Comparison of ENCODE assay signal across 7 cellular contexts in genomic region chr2:234495801-234496441, GRCh38. TPM values are rescaled to one million over a fixed set of nuclear protein-coding genes. Genes with fewer than 3 reads are reported as not detected.
DNase-seq lines count a peak whose midpoint lies in the region; ATAC-seq and TF ChIP-seq lines count a peak whose summit lies in the region.

No MANE protein-coding gene starts in this region.

- peaks cover 51% of the 10 kb centered on the region for H3K4me1 Mint-ChIP-seq in activated T-helper 2 cell treated with anti-CD3 and anti-CD28 coated beads, Interferon-gamma antibody, Interleukin-2, Interleukin-4, amounts not matched to agents 10 μg/mL and 5 μg/mL and 100 μg/mL, durations not matched to agents 14 hours and 24 hours and 36 hours (ENCODE audit: low read depth)

- peak overlapping the region; percentile 66 for H3K4me2 ChIP-seq in KMS-11

- peaks cover 45% of the 10 kb centered on the region for H3K36me3 Mint-ChIP-seq in activated T-helper 2 cell treated with anti-CD3 and anti-CD28 coated beads, Interferon-gamma antibody, Interleukin-2, Interleukin-4, amounts not matched to agents 10 μg/mL and 5 μg/mL and 100 μg/mL, durations not matched to agents 14 hours and 24 hours and 36 hours (ENCODE audit: low read depth)

- H3K36me3 ChIP-seq in KMS-11 (ENCODE audit: insufficient read depth) (no peaks in the 10 kb centered on the region), heart right ventricle (no peaks in the 10 kb centered on the region)

- H3K27me3 ChIP-seq in KMS-11 (ENCODE audit: insufficient read depth, low read depth) (no peaks in the 10 kb centered on the region), heart right ventricle (peaks cover 0 to 28% (median 15%) of the 10 kb centered on the region in 7 donors)

- intact Hi-C loops in activated T-helper 2 cell treated with anti-CD3 and anti-CD28 coated beads, Interferon-gamma antibody, Interleukin-2, Interleukin-4, amounts not matched to agents 10 μg/mL and 5 μg/mL and 100 μg/mL, durations not matched to agents 14 hours and 24 hours and 36 hours (cut with micrococcal nuclease): loop anchor here (5.0 kb wide), 1 partner anchor 629 kb away; the partner anchor contains the start of gene MSL3B
- intact Hi-C loops in heart right ventricle (cut with DNase I): loop anchor here in 3 of 10 donors (5.0 kb wide), 2 partner anchors 204 to 209 kb away; no protein-coding TSS in a partner anchor

- no peaks in the 10 kb centered on the region for H4K20me1 ChIP-seq in KMS-11 (ENCODE audit: insufficient read depth)

- peak overlapping the region; percentile 97 for H3K4me3 Mint-ChIP-seq in activated T-helper 2 cell treated with anti-CD3 and anti-CD28 coated beads, Interferon-gamma antibody, Interleukin-2, Interleukin-4, amounts not matched to agents 10 μg/mL and 5 μg/mL and 100 μg/mL, durations not matched to agents 14 hours and 24 hours and 36 hours (ENCODE audit: low read depth)

- H3K9me3 Mint-ChIP-seq in activated T-helper 2 cell treated with anti-CD3 and anti-CD28 coated beads, Interferon-gamma antibody, Interleukin-2, Interleukin-4, amounts not matched to agents 10 μg/mL and 5 μg/mL and 100 μg/mL, durations not matched to agents 14 hours and 24 hours and 36 hours: no peaks in the 10 kb centered on the region

- no peak overlapping the region; the same call in 1 of the 2 replicates for H3K9ac ChIP-seq in KMS-11

- DNase-seq in GM13976 (ENCODE audit: low spot score) (peak; percentile 32), heart right ventricle (peak in 1 of 2 donors; percentile 23), retina (peak; percentile 87), DMS153 (lab: John Stamatoyannopoulos, UW) (no peak)
- DNase-seq in activated T-helper 2 cell treated with anti-CD3 and anti-CD28 coated beads, Interferon-gamma antibody, Interleukin-2, Interleukin-4, amounts not matched to agents 10 μg/mL and 5 μg/mL and 100 μg/mL, durations not matched to agents 14 hours and 24 hours and 36 hours (ENCODE audit: low spot score): peak; percentile 42

- H3K27me3 Mint-ChIP-seq in activated T-helper 2 cell treated with anti-CD3 and anti-CD28 coated beads, Interferon-gamma antibody, Interleukin-2, Interleukin-4, amounts not matched to agents 10 μg/mL and 5 μg/mL and 100 μg/mL, durations not matched to agents 14 hours and 24 hours and 36 hours (ENCODE audit: low read depth): peaks cover 4% of the 10 kb centered on the region

- H3K27ac Mint-ChIP-seq in activated T-helper 2 cell treated with anti-CD3 and anti-CD28 coated beads, Interferon-gamma antibody, Interleukin-2, Interleukin-4, amounts not matched to agents 10 μg/mL and 5 μg/mL and 100 μg/mL, durations not matched to agents 14 hours and 24 hours and 36 hours: peak overlapping the region; percentile 96

- H3K79me2 ChIP-seq in KMS-11 (ENCODE audit: insufficient read depth, low read depth): no peaks in the 10 kb centered on the region

- peak in 2 of 8 donors; percentile 3 for ATAC-seq in heart right ventricle
- ATAC-seq in HG03457 (IDR thresholded peaks at IDR 0.05; ENCODE audit: unreplicated experiment): no peak

- H3K4me3 ChIP-seq in KMS-11 (IDR thresholded peaks at IDR 0.05; ENCODE audit: insufficient read depth, low read depth, low read length) (no peak overlapping the region), heart right ventricle (peak overlapping the region; percentile 33 to 80 (median 64))

- H3K27ac ChIP-seq in KMS-11 (no peak overlapping the region), heart right ventricle (peak overlapping the region in 6 of 10 donors; percentile 28 to 93 (median 38))

- TF ChIP-seq CTCF in GM13976 (IDR thresholded peaks at IDR 0.05; ENCODE audit: borderline replicate concordance, control extremely low read depth, extremely low read depth, insufficient read depth, missing control alignments) (no peak), KMS-11 (conservative IDR thresholded peaks at IDR 0.05; ENCODE audit: low read depth, low read length) (no peak), heart right ventricle (IDR thresholded peaks at IDR 0.05) (no peak)

- peaks cover 20% of the 10 kb centered on the region for H3K4me1 ChIP-seq in KMS-11 (ENCODE audit: low read depth, poor library complexity, severe bottlenecking)
- peaks cover 7 to 46% (median 27%) of the 10 kb centered on the region in 9 donors for H3K4me1 ChIP-seq in heart right ventricle

- H2AFZ ChIP-seq in KMS-11 (ENCODE audit: low read depth): peak overlapping the region; percentile 54

- in situ Hi-C loops in GM13976 (cut with MboI; ENCODE audit: low sequenced_read_pairs, unreplicated experiment): no loop called here

- WGBS in heart right ventricle, 2 donors: 1 to 2% methylated on average over 51 of the region's 51 CpGs

- no peaks in the 10 kb centered on the region for H3K9me3 ChIP-seq in heart right ventricle

RNA-seq across cellular contexts. Expression of gene ARL4C, which starts 1.0 kb away (rescaled TPM):
- 44.6 and 45.7 TPM in 2 replicates for total RNA-seq in activated T-helper 2 cell treated with anti-CD3 and anti-CD28 coated beads, Interferon-gamma antibody, Interleukin-2, Interleukin-4, amounts not matched to agents 10 μg/mL and 5 μg/mL and 100 μg/mL, durations not matched to agents 14 hours and 24 hours and 36 hours
- total RNA-seq in heart right ventricle: 10 to 100 TPM in 1 of 10 donors, 1 to 10 TPM in 9; 1.1 to 13.3 (median 3.1) TPM
- polyA plus RNA-seq in heart right ventricle: 1 to 10 TPM; 1.0 to 1.2 TPM
